1 cellular context compared by ENCODE assay signal in genomic region chr2:32010280-32010669, GRCh38.
TF ChIP-seq lines count a peak whose summit lies in the region.

No MANE protein-coding gene starts in this region.

TF ChIP-seq in K562, 482 proteins besides CTCF, POLR2A, EP300 and RAD21:
- TF ChIP-seq YY1 (IDR thresholded peaks at IDR 0.05; ENCODE audit: borderline replicate concordance in 1 of 3, control insufficient read depth in 1 of 3, extremely low read depth in 1 of 3, insufficient read depth in 3 of 3, insufficient read length in 1 of 3, insufficient replicate concordance in 2 of 3, low read depth in 1 of 3, low read length in 2 of 3): peak in 2 of 3 experiments; percentile 19 to 24
